28 cellular contexts compared by ENCODE assay signal in genomic region chr3:134625462-134625861, GRCh38. TPM values are rescaled to one million over a fixed set of nuclear protein-coding genes. Genes with fewer than 3 reads are reported as not detected.
"Had no signal": no experiment of that assay in that cellular context is flagged by ENCODE, and none has a peak within 500 bp of the region (broad histone marks: within the 10 kb centered on the region; RNA-seq: fewer than 3 reads in every experiment).

No MANE protein-coding gene starts in this region.

- H3K27ac Mint-ChIP-seq: activated CD4-positive, alpha-beta T cell treated with anti-CD3 and anti-CD28 coated beads, Interleukin-2, amount 10 ng/mL, durations not matched to agents 7 days and 5 days; activated CD8-positive, alpha-beta T cell treated with anti-CD3 and anti-CD28 coated beads, Interleukin-2, amount 10 ng/mL, durations not matched to agents 7 days and 5 days; activated naive CD8-positive, alpha-beta T cell; immature natural killer cell; nephron; progenitor cell of endocrine pancreas; stimulated activated effector memory CD8-positive, alpha-beta T cell treated with anti-CD3 and anti-CD28 coated beads, Interleukin-12 subunit alpha, Interleukin-12 subunit beta, amount 100 ng/mL, for 72 hours; stimulated activated naive CD8-positive, alpha-beta T cell treated with anti-CD3 and anti-CD28 coated beads, Interleukin-15, amount 100 ng/mL, for 72 hours; WTC11 had no signal

- H3K27ac ChIP-seq: esophagus muscularis mucosa, foreskin keratinocyte, heart left ventricle, left lung, neutrophil, ovary, sigmoid colon, thyroid gland, upper lobe of left lung had no signal

- H3K27me3 Mint-ChIP-seq: activated CD4-positive, alpha-beta T cell treated with anti-CD3 and anti-CD28 coated beads, Interleukin-2, amount 10 ng/mL, durations not matched to agents 7 days and 5 days; progenitor cell of endocrine pancreas had no signal

- H3K4me3 Mint-ChIP-seq: activated CD4-positive, alpha-beta T cell treated with anti-CD3 and anti-CD28 coated beads, Interleukin-2, amount 10 ng/mL, durations not matched to agents 7 days and 5 days; activated CD8-positive, alpha-beta T cell treated with anti-CD3 and anti-CD28 coated beads, Interleukin-2, amount 10 ng/mL, durations not matched to agents 7 days and 5 days; activated naive CD8-positive, alpha-beta T cell; immature natural killer cell; nephron; stimulated activated effector memory CD8-positive, alpha-beta T cell treated with anti-CD3 and anti-CD28 coated beads, Interleukin-12 subunit alpha, Interleukin-12 subunit beta, amount 100 ng/mL, for 72 hours; stimulated activated naive CD8-positive, alpha-beta T cell treated with anti-CD3 and anti-CD28 coated beads, Interleukin-15, amount 100 ng/mL, for 72 hours; WTC11 had no signal

- H3K36me3 ChIP-seq: left lung, ovary, thyroid gland, upper lobe of left lung had no signal

- H3K27me3 ChIP-seq: esophagus muscularis mucosa, foreskin keratinocyte, heart left ventricle, left lung, neutrophil, ovary, sigmoid colon, thyroid gland, upper lobe of left lung had no signal

- H3K4me3 ChIP-seq: esophagus muscularis mucosa, heart left ventricle, left lung, ovary, sigmoid colon, thyroid gland, upper lobe of left lung had no signal

- H3K36me3 Mint-ChIP-seq: stimulated activated effector memory CD8-positive, alpha-beta T cell treated with anti-CD3 and anti-CD28 coated beads, Interleukin-12 subunit alpha, Interleukin-12 subunit beta, amount 100 ng/mL, for 72 hours; WTC11 had no signal

- H3K9me3 ChIP-seq: neutrophil, ovary, thyroid gland had no signal

- H3K4me1 Mint-ChIP-seq: activated CD4-positive, alpha-beta T cell treated with anti-CD3 and anti-CD28 coated beads, Interleukin-2, amount 10 ng/mL, durations not matched to agents 7 days and 5 days; nephron; stimulated activated naive CD8-positive, alpha-beta T cell treated with anti-CD3 and anti-CD28 coated beads, Interleukin-15, amount 100 ng/mL, for 72 hours had no signal

- H3K4me1 ChIP-seq: esophagus muscularis mucosa, foreskin keratinocyte, heart left ventricle, left lung, sigmoid colon, thyroid gland, upper lobe of left lung had no signal

- DNase-seq: activated CD4-positive, alpha-beta T cell treated with anti-CD3 and anti-CD28 coated beads for 1 hour; activated CD4-positive, alpha-beta T cell treated with anti-CD3 and anti-CD28 coated beads, Interleukin-2, amount 10 ng/mL, durations not matched to agents 7 days and 5 days; activated CD8-positive, alpha-beta T cell treated with anti-CD3 and anti-CD28 coated beads, Interleukin-2, amount 10 ng/mL, durations not matched to agents 7 days and 5 days; activated effector memory CD4-positive, alpha-beta T cell treated with Interleukin-2 at 50 U/mL for 16 hours; activated naive CD4-positive, alpha-beta T cell treated with Interleukin-2 at 50 U/mL for 16 hours; anterior cingulate cortex; foreskin keratinocyte; heart left ventricle; hypothalamus; immature natural killer cell; kidney glomerular epithelial cell; left lung; sigmoid colon; small intestine; stimulated activated CD4-positive, alpha-beta T cell treated with anti-CD3 and anti-CD28 coated beads, Interleukin-4, amount 100 ng/mL, for 24 hours; stimulated activated naive CD8-positive, alpha-beta T cell treated with anti-CD3 and anti-CD28 coated beads, Interleukin-15, amount 100 ng/mL, for 72 hours; T-helper 2 cell; thyroid gland had no signal

RNA-seq across cellular contexts. Expression of gene KY, which starts 25.4 kb away (rescaled TPM):
- total RNA-seq: activated CD4-positive, alpha-beta T cell treated with anti-CD3 and anti-CD28 coated beads, Interleukin-2, amount 10 ng/mL, durations not matched to agents 7 days and 5 days; activated CD8-positive, alpha-beta T cell treated with anti-CD3 and anti-CD28 coated beads, Interleukin-2, amount 10 ng/mL, durations not matched to agents 7 days and 5 days; foreskin keratinocyte; lung microvascular endothelial cell; progenitor cell of endocrine pancreas; WTC11 had no signal
- polyA plus RNA-seq: foreskin keratinocyte, immature natural killer cell had no signal
